Comparison of ENCODE assay signal across 1 cellular context in the genomic region with DNA sequence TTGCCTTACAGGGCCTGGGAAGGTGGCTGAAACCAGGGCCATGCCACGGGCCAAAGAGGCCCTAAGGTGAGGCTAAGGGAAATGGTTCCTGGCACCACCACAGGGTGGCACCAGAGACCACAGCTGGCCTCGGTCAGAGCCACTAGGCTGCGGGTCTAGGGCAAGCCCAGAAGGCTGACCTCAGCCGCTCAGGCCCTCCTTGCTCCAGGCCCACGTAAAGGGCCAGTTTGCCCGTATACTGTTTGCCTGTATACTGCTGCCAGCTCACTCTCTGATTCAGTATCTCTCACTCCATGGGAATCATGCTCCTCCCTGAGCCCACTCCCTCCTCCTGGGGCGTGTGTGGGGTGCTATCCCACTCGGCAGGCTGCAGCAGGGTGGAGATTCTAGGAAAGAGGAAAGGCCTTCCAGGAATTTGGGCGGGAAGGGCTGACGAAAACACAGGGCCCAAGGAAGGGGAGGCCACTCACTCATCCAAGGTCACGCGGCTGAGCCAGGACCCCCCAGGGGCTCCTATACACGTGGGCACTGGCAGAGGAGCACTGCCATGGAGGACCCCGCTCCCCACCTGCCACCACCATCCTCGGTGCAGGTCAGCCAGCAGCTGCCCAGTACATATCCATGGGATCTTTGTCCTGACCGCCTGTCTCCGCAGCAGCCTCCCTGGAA.
TF ChIP-seq lines count a peak whose summit lies in the region.

No MANE protein-coding gene starts in this region.

TF ChIP-seq in K562, 482 proteins besides CTCF, POLR2A, EP300 and RAD21 (continued from another document):
- no peak for TF ChIP-seq ZNF407 (IDR thresholded peaks at IDR 0.05; ENCODE audit: low read depth)
